8 cellular contexts compared by ENCODE assay signal in the genomic region with DNA sequence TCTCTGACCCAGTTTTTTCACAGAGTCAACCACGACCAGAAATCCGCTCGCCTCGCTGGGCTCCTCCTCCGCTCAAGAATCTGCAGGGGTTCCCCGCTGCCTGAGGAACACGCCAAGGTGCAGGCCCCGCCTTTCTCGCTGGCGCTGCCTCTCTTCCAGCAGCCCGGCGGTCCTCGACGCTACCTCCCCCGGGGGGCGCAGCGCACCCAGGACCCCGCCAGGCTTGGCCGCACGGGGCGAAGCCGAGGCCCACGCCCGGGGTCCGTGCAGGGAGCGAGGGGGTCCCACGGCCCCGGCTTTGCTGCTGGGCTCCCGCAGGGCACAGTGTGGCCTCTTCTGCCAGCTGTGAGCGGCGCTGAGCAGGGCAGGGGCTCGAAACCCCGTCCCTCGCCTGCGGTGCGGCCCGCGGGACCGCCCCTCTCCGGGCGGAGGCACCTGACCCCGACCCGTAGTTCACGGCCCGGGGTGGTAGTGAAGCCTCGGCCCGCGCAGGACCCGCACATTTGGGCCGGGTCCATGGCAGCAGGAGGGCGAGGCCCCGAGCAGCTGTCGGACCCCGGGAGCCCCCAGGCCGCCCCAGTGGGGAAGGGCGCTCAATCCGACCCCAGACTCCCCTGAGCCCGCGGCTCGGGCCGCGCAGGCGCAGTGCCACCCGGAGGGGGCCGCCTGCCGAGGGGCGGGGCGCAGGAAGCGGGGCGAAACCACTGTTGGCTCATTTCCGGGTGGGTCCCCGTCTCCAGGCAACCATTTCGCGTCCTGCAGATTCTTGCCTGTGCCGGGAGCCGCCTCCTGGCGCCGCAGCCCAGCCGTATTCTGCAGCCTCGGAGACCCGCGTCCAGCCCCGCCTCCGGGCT. TPM values are rescaled to one million over a fixed set of nuclear protein-coding genes. Genes with fewer than 3 reads are reported as not detected.
DNase-seq lines count a peak whose midpoint lies in the region; ATAC-seq, FAIRE-seq and TF ChIP-seq lines count a peak whose summit lies in the region.

No MANE protein-coding gene starts in this region.

- peak overlapping the region; percentile 76 to 89 for H3K4me3 ChIP-seq in right atrium auricular region
- peak overlapping the region; percentile 79 for H3K4me3 ChIP-seq in psoas muscle
- peak overlapping the region; percentile 87 for H3K4me3 ChIP-seq in urinary bladder (ENCODE audit: low read depth, low read length)

- intact Hi-C loops in psoas muscle (cut with DNase I): loop anchor here in 1 of 2 donors (10.0 kb wide), 1 partner anchor 228 kb away; a partner anchor contains a TSS

- TF ChIP-seq POLR2A in GM12892 (IDR thresholded peaks at IDR 0.05; ENCODE audit: low read depth, low read length): peak; percentile 53; the same call in 1 of the 2 replicates

- 1 to 2% (median 2%) methylated on average over 29 to 84 of the region's 84 CpGs for WGBS in psoas muscle, 3 donors
- WGBS in urinary bladder: under 1% methylated on average over 84 of the region's 84 CpGs

- peak overlapping the region; percentile 80 to 87 for H3K27ac ChIP-seq in right atrium auricular region
- peak overlapping the region; percentile 68 for H3K27ac ChIP-seq in psoas muscle
- H3K27ac ChIP-seq in urinary bladder (ENCODE audit: low read depth): peak overlapping the region; percentile 65

- H3K9me3 ChIP-seq in right atrium auricular region (peaks cover 0 to 17% of the 10 kb centered on the region in 2 donors), psoas muscle (peaks cover 12% of the 10 kb centered on the region)

- H3K4me1 ChIP-seq in right atrium auricular region: peaks cover 0 to 35% of the 10 kb centered on the region in 2 donors
- H3K4me1 ChIP-seq in psoas muscle: no peaks in the 10 kb centered on the region
- H3K4me1 ChIP-seq in urinary bladder (ENCODE audit: insufficient read depth): peaks cover 2% of the 10 kb centered on the region

- no peaks in the 10 kb centered on the region for H3K27me3 ChIP-seq in right atrium auricular region
- peaks cover 0 to 45% (median 28%) of the 10 kb centered on the region in 3 donors for H3K27me3 ChIP-seq in psoas muscle (ENCODE audit: insufficient read depth in 3 of 3, low read length in 2 of 3)

- H3K36me3 ChIP-seq in right atrium auricular region (no peaks in the 10 kb centered on the region), psoas muscle (ENCODE audit: insufficient read depth in 1 of 2, low read depth in 1 of 2) (no peaks in the 10 kb centered on the region), urinary bladder (ENCODE audit: insufficient read depth) (no peaks in the 10 kb centered on the region)

- DNase-seq in GM12892 (ENCODE audit: insufficient read length) (peak; percentile 100), NCI-H146 treated with DMSO at 0.1 percent for 48 hours (lab: John Stamatoyannopoulos, UW; ENCODE audit: unreplicated experiment) (peak; percentile 64), T-helper 1 cell (peak; percentile 88 to 94 (median 92)), amygdala (lab: John Stamatoyannopoulos, UW) (peak in 55 of 56 donors; percentile 35 to 90 (median 76)), right atrium auricular region (ENCODE audit: low spot score) (peak; percentile 92), psoas muscle (peak; percentile 90 to 92)

- TF ChIP-seq CTCF in right atrium auricular region (IDR thresholded peaks at IDR 0.05): peak in 1 of 2 donors; percentile 38
- no peak for TF ChIP-seq CTCF in psoas muscle (IDR thresholded peaks at IDR 0.05)

- peak; percentile 80 for ATAC-seq in HG02870 (IDR thresholded peaks at IDR 0.05; ENCODE audit: unreplicated experiment)
- peak; percentile 62 to 85 (median 64) for ATAC-seq in psoas muscle

- peak; percentile 96 for FAIRE-seq in GM12892 (lab: Jason Lieb, UNC)

RNA-seq across cellular contexts. Expression of a gene that starts 10.0 kb away (rescaled TPM):
- not detected for polyA plus RNA-seq in GM12892 (2012; ENCODE audit: missing spikeins)
- total RNA-seq in right atrium auricular region: not detected
- under 1 TPM in 2 of 4 donors, not detected in 2; 0.58 to 0.89 TPM for total RNA-seq in psoas muscle
- polyA plus RNA-seq in psoas muscle: under 1 TPM; 0.08 to 0.21 (median 0.16) TPM
- total RNA-seq in urinary bladder: 2.6 TPM
- 4.2 TPM for polyA plus RNA-seq in urinary bladder

RNA-seq across cellular contexts. Expression of a gene that starts 56.2 kb away (rescaled TPM):
- 5.8 TPM for polyA plus RNA-seq in GM12892 (2012; ENCODE audit: missing spikeins)
- total RNA-seq in right atrium auricular region (1 to 10 TPM; 6.4 to 6.8 TPM), psoas muscle (1 to 10 TPM in 3 of 4 donors, under 1 TPM in 1; 0.97 to 3.9 (median 3.1) TPM), urinary bladder (8.9 TPM)
- polyA plus RNA-seq in psoas muscle (1 to 10 TPM; 1.8 to 3.0 (median 2.6) TPM), urinary bladder (25.0 TPM)

Comparison
In these comparisons a context has a peak if more than half of its experiments do, and no peak if none do; other contexts are left out.
1. Peak in every context shown above with its lines: DNase-seq, ATAC-seq, H3K4me3 ChIP-seq and H3K27ac ChIP-seq.